In genomic region chr16:65991149-65991701, GRCh38 we compare ENCODE assay signal across 17 cellular contexts.
DNase-seq lines count a peak whose midpoint lies in the region; ATAC-seq, FAIRE-seq and TF ChIP-seq lines count a peak whose summit lies in the region.
"Had no signal": no experiment of that assay in that cellular context is flagged by ENCODE, and none has a peak within 500 bp of the region (broad histone marks: within the 10 kb centered on the region; RNA-seq: fewer than 3 reads in every experiment).

No MANE protein-coding gene starts in this region.

- WGBS in heart right ventricle, 2 donors = 55 to 56% methylated on average over 1 of the region's 1 CpG

- peaks cover 0 to 29% (median 2%) of the 10 kb centered on the region in 7 donors for H3K27me3 ChIP-seq in heart right ventricle
- H3K27me3 ChIP-seq: BLaER1 had no signal

- POLR2A ChIA-PET in WTC11 (lab: Charles Lee) = no interaction called here
- POLR2A ChIA-PET in activated CD4-positive, alpha-beta T cell treated with anti-CD3 and anti-CD28 coated beads, Interleukin-2, amount 10 ng/mL, durations not matched to agents 7 days and 5 days (lab: Charles Lee) = no interaction called here

- TF ChIP-seq CTCF in WTC11 (IDR thresholded peaks at IDR 0.05) (no peak), natural killer cell (IDR thresholded peaks at IDR 0.05) (no peak), heart right ventricle (IDR thresholded peaks at IDR 0.05) (no peak)

- H3K27me3 Mint-ChIP-seq in WTC11 (ENCODE audit: low read depth) (no peaks in the 10 kb centered on the region), natural killer cell (ENCODE audit: low read depth in 2 of 2) (peaks cover 33 to 43% of the 10 kb centered on the region in 2 donors)
- no peaks in the 10 kb centered on the region for H3K27me3 Mint-ChIP-seq in activated CD4-positive, alpha-beta T cell treated with anti-CD3 and anti-CD28 coated beads, Interleukin-2, amount 10 ng/mL, durations not matched to agents 7 days and 5 days
- H3K27me3 Mint-ChIP-seq: CD8-positive, alpha-beta memory T cell had no signal

- no peaks in the 10 kb centered on the region for H3K9me3 ChIP-seq in heart right ventricle
- H3K9me3 ChIP-seq: HAP-1, SK-N-SH had no signal

- H3K27ac ChIP-seq in heart right ventricle = no peak overlapping the region
- H3K27ac ChIP-seq: BLaER1 had no signal

- DNase-seq in HTR-8/SVneo (ENCODE audit: insufficient read length, low spot score) (peak; percentile 6), WTC11 (ENCODE audit: low spot score) (peak; percentile 23), iPS-NIHi7 (ENCODE audit: extremely low spot score) (peak; percentile 64), retina (peak; percentile 17), natural killer cell (no peak), kidney glomerular epithelial cell (lab: John Stamatoyannopoulos, UW) (no peak), heart right ventricle (no peak)
- no peak for DNase-seq in activated CD4-positive, alpha-beta T cell treated with anti-CD3 and anti-CD28 coated beads, Interleukin-2, amount 10 ng/mL, durations not matched to agents 7 days and 5 days
- DNase-seq: CD8-positive, alpha-beta memory T cell; EL; NCI-H1436 treated with DMSO at 0.1 percent for 48 hours; NCI-H2081; NCI-H2227 treated with DMSO at 0.1 percent for 48 hours; NCI-H524 treated with DMSO at 0.1 percent for 48 hours; SK-N-SH had no signal

- H3K4me3 Mint-ChIP-seq in WTC11 (no peak overlapping the region), natural killer cell (no peak overlapping the region)
- no peak overlapping the region for H3K4me3 Mint-ChIP-seq in activated CD4-positive, alpha-beta T cell treated with anti-CD3 and anti-CD28 coated beads, Interleukin-2, amount 10 ng/mL, durations not matched to agents 7 days and 5 days
- H3K4me3 Mint-ChIP-seq: CD8-positive, alpha-beta memory T cell had no signal

- CTCF ChIA-PET in WTC11 (lab: Charles Lee) = interaction anchor here (1.2 to 1.4 kb wide), 2 partner anchors 11 to 285 kb away, joined by 3 to 4 read pairs; no protein-coding TSS in a partner anchor
- CTCF ChIA-PET in activated CD4-positive, alpha-beta T cell treated with anti-CD3 and anti-CD28 coated beads, Interleukin-2, amount 10 ng/mL, durations not matched to agents 7 days and 5 days (lab: Charles Lee) = no interaction called here

- H3K4me1 ChIP-seq in heart right ventricle = no peaks in the 10 kb centered on the region
- H3K4me1 ChIP-seq: BLaER1, HAP-1 had no signal

- H3K4me3 ChIP-seq in heart right ventricle = no peak overlapping the region
- H3K4me3 ChIP-seq: BLaER1, HAP-1 had no signal

- no peaks in the 10 kb centered on the region for H3K36me3 ChIP-seq in heart right ventricle
- H3K36me3 ChIP-seq: BLaER1, HAP-1 had no signal

- H3K36me3 Mint-ChIP-seq in WTC11 (peaks cover 6% of the 10 kb centered on the region), natural killer cell (no peaks in the 10 kb centered on the region)
- H3K36me3 Mint-ChIP-seq in activated CD4-positive, alpha-beta T cell treated with anti-CD3 and anti-CD28 coated beads, Interleukin-2, amount 10 ng/mL, durations not matched to agents 7 days and 5 days (ENCODE audit: low read depth) = no peaks in the 10 kb centered on the region
- H3K36me3 Mint-ChIP-seq: CD8-positive, alpha-beta memory T cell had no signal

- H3K9me3 Mint-ChIP-seq in WTC11 (peaks cover 19% of the 10 kb centered on the region), natural killer cell (no peaks in the 10 kb centered on the region)
- no peaks in the 10 kb centered on the region for H3K9me3 Mint-ChIP-seq in activated CD4-positive, alpha-beta T cell treated with anti-CD3 and anti-CD28 coated beads, Interleukin-2, amount 10 ng/mL, durations not matched to agents 7 days and 5 days
- H3K9me3 Mint-ChIP-seq: CD8-positive, alpha-beta memory T cell had no signal

- intact Hi-C loops in natural killer cell (cut with micrococcal nuclease) (no loop called here), heart right ventricle (cut with DNase I) (no loop called here)

- H3K27ac Mint-ChIP-seq in WTC11 = no peak overlapping the region
- no peak overlapping the region for H3K27ac Mint-ChIP-seq in natural killer cell
- no peak overlapping the region for H3K27ac Mint-ChIP-seq in activated CD4-positive, alpha-beta T cell treated with anti-CD3 and anti-CD28 coated beads, Interleukin-2, amount 10 ng/mL, durations not matched to agents 7 days and 5 days

- no peak for FAIRE-seq in HTR-8/SVneo (lab: Jason Lieb, UNC)

- peak; percentile 96 for ATAC-seq in WTC11
- ATAC-seq in natural killer cell = no peak
- no peak for ATAC-seq in heart right ventricle

- no peaks in the 10 kb centered on the region for H3K4me1 Mint-ChIP-seq in WTC11
- H3K4me1 Mint-ChIP-seq in natural killer cell = no peaks in the 10 kb centered on the region
- H3K4me1 Mint-ChIP-seq in activated CD4-positive, alpha-beta T cell treated with anti-CD3 and anti-CD28 coated beads, Interleukin-2, amount 10 ng/mL, durations not matched to agents 7 days and 5 days = no peaks in the 10 kb centered on the region
- H3K4me1 Mint-ChIP-seq: CD8-positive, alpha-beta memory T cell had no signal

TF ChIP-seq in WTC11, 78 proteins besides CTCF, POLR2A, EP300 and RAD21 (continues in another document):
- TF ChIP-seq TP53 (CRISPR knock-in tag; IDR thresholded peaks at IDR 0.05) (no peak), E2F1 (CRISPR knock-in tag; IDR thresholded peaks at IDR 0.05) (no peak), E2F4 (CRISPR knock-in tag; IDR thresholded peaks at IDR 0.05; ENCODE audit: borderline replicate concordance, low read depth) (no peak), NFE2L1 (CRISPR knock-in tag; IDR thresholded peaks at IDR 0.05) (no peak), ARID4B (CRISPR knock-in tag; IDR thresholded peaks at IDR 0.05; ENCODE audit: borderline replicate concordance) (no peak)

Comparison
In these comparisons a context has a peak if more than half of its experiments do, and no peak if none do; other contexts are left out.
1. DNase-seq: peak in HTR-8/SVneo (single experiment), WTC11 (single experiment), iPS-NIHi7 (single experiment) and retina (single experiment); none in natural killer cell (single experiment), activated CD4-positive, alpha-beta T cell treated with anti-CD3 and anti-CD28 coated beads, Interleukin-2, amount 10 ng/mL, durations not matched to agents 7 days and 5 days (single experiment), kidney glomerular epithelial cell (single experiment) and heart right ventricle (0 of 2).